20 cellular contexts compared by ENCODE assay signal in the genomic region with DNA sequence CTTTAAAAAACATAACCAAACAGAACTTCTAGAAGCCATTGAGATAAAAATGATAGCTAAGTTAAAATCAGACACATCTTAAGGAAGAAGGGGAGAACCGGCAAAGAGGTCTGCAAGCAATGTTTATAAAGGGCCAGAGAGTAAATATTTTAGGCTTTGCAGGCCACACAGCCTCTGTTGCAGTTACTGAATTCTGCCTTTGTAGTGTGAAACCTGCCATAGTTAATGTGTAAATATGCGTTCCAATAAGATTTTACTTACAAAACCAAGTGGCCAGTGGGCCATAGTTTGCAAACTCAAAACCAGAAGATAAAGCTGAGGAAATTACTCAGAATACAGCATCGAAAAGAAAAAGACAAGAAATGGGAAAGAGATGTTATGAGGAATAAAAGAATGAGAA. TPM values are rescaled to one million over a fixed set of nuclear protein-coding genes. Genes with fewer than 3 reads are reported as not detected.
DNase-seq lines count a peak whose midpoint lies in the region; ATAC-seq and TF ChIP-seq lines count a peak whose summit lies in the region.
"Had no signal": no experiment of that assay in that cellular context is flagged by ENCODE, and none has a peak within 500 bp of the region (broad histone marks: within the 10 kb centered on the region; RNA-seq: fewer than 3 reads in every experiment).

No MANE protein-coding gene starts in this region.

- BruUV-seq in OCI-LY7 (replicated peaks; lab: Mats Ljungman, UMichigan): no TSS peak

- H3K27me3 Mint-ChIP-seq in natural killer cell (ENCODE audit: low read depth in 2 of 2): no peaks in the 10 kb centered on the region
- H3K27me3 Mint-ChIP-seq in effector memory CD8-positive, alpha-beta T cell: no peaks in the 10 kb centered on the region
- H3K27me3 Mint-ChIP-seq: CD4-positive, alpha-beta memory T cell had no signal

- POLR2A ChIA-PET in OCI-LY7 (lab: Charles Lee): interaction anchor here (0.6 to 1.1 kb wide), 3 partner anchors 19 to 225 kb away, joined by 3 to 6 read pairs (median 5); no protein-coding TSS in a partner anchor

- peaks cover 7% of the 10 kb centered on the region for H3K36me3 Mint-ChIP-seq in natural killer cell
- no peaks in the 10 kb centered on the region for H3K36me3 Mint-ChIP-seq in effector memory CD8-positive, alpha-beta T cell (ENCODE audit: insufficient read depth)

- H3K79me2 ChIP-seq in OCI-LY7 (ENCODE audit: insufficient read depth, low read depth, low read length): no peaks in the 10 kb centered on the region

- H3K9me3 ChIP-seq in SJSA1 (replicated peaks) (no peaks in the 10 kb centered on the region), colonic mucosa (no peaks in the 10 kb centered on the region), OCI-LY7 (ENCODE audit: low read length) (no peaks in the 10 kb centered on the region)
- H3K9me3 ChIP-seq: Caco-2 had no signal

- intact Hi-C loops in colonic mucosa (cut with DNase I) (no loop called here), natural killer cell (cut with micrococcal nuclease) (loop anchor here (2.0 kb wide), 1 partner anchor 33 kb away; the partner anchor contains the start of gene CHM), OCI-LY7 (cut with micrococcal nuclease; ENCODE audit: unreplicated experiment) (no loop called here)

- no peaks in the 10 kb centered on the region for H3K27me3 ChIP-seq in SJSA1 (replicated peaks)
- no peaks in the 10 kb centered on the region for H3K27me3 ChIP-seq in colonic mucosa

- no peaks in the 10 kb centered on the region for H3K9me2 ChIP-seq in OCI-LY7 (ENCODE audit: insufficient read depth, low read length)

- ATAC-seq in natural killer cell: no peak
- ATAC-seq in effector memory CD8-positive, alpha-beta T cell (replicated peaks): no peak
- ATAC-seq: PC-3 had no signal

- TF ChIP-seq CTCF in colonic mucosa (IDR thresholded peaks at IDR 0.05) (no peak), natural killer cell (IDR thresholded peaks at IDR 0.05) (no peak), OCI-LY7 (conservative IDR thresholded peaks at IDR 0.05; ENCODE audit: low read length) (no peak)

- H3K9ac ChIP-seq in colonic mucosa (ENCODE audit: low read depth in 2 of 2, low read length in 2 of 2): no peak overlapping the region
- H3K9ac ChIP-seq: BLaER1, GM23248 had no signal

- peak overlapping the region; percentile 84 to 89 for H3K27ac Mint-ChIP-seq in natural killer cell
- H3K27ac Mint-ChIP-seq in effector memory CD8-positive, alpha-beta T cell: peak overlapping the region in 1 of 2 donors; percentile 93

- no peaks in the 10 kb centered on the region for H3K9me3 Mint-ChIP-seq in natural killer cell
- no peaks in the 10 kb centered on the region for H3K9me3 Mint-ChIP-seq in effector memory CD8-positive, alpha-beta T cell

- H3K27ac ChIP-seq in SJSA1 (peak overlapping the region; percentile 58), colonic mucosa (peak overlapping the region; percentile 10), OCI-LY7 (ENCODE audit: low read depth, low read length, poor library complexity, severe bottlenecking) (no peak overlapping the region)
- H3K27ac ChIP-seq: BLaER1, GM23248 had no signal

- H3K36me3 ChIP-seq in SJSA1: 0 out of 2 replicates have a peak, but pooled peaks cover 2% of the 10 kb centered on the region
- H3K36me3 ChIP-seq in colonic mucosa: no peaks in the 10 kb centered on the region
- no peaks in the 10 kb centered on the region for H3K36me3 ChIP-seq in OCI-LY7 (ENCODE audit: insufficient read depth, low read length)

- DNase-seq in SJSA1 (ENCODE audit: low read depth in 1 of 2, low spot score in 2 of 2) (peak in 1 of 2 experiments; percentile 24), colonic mucosa (no peak), natural killer cell (no peak), NCI-H526 (lab: John Stamatoyannopoulos, UW) (no peak), activated gamma-delta T cell (lab: John Stamatoyannopoulos, UW) (no peak), OCI-LY7 (ENCODE audit: low spot score) (no peak)
- DNase-seq in effector memory CD8-positive, alpha-beta T cell: no peak
- DNase-seq: Caco-2; CD4-positive, alpha-beta memory T cell; DND-41; GM23248; HCEC 1CT; Karpas-422; MV-4-11; NCI-H1694; NCI-H2171; NCI-H526 treated with DMSO at 0.1 percent for 48 hours; PC-3; Right ventricle myocardium superior had no signal

- no peak overlapping the region for H3K4me3 ChIP-seq in SJSA1
- H3K4me3 ChIP-seq in colonic mucosa: no peak overlapping the region
- no peak overlapping the region for H3K4me3 ChIP-seq in OCI-LY7 (ENCODE audit: low read depth, low read length, poor library complexity, severe bottlenecking)
- H3K4me3 ChIP-seq: BLaER1, GM23248 had no signal

- CTCF ChIA-PET in OCI-LY7 (lab: Charles Lee; ENCODE audit: unreplicated experiment): no interaction called here

- H3K4me1 Mint-ChIP-seq in natural killer cell: peaks cover 42 to 45% of the 10 kb centered on the region in 2 donors
- H3K4me1 Mint-ChIP-seq in effector memory CD8-positive, alpha-beta T cell (ENCODE audit: low read depth in 2 of 2): peaks cover 18 to 34% of the 10 kb centered on the region in 2 donors

- H3K4me2 ChIP-seq in OCI-LY7 (ENCODE audit: low read length): no peak overlapping the region
- H3K4me2 ChIP-seq: BLaER1 had no signal

- H3K4me3 Mint-ChIP-seq in natural killer cell: peak overlapping the region; percentile 71
- H3K4me3 Mint-ChIP-seq in effector memory CD8-positive, alpha-beta T cell: peak overlapping the region in 1 of 2 donors; percentile 52
- H3K4me3 Mint-ChIP-seq: CD4-positive, alpha-beta memory T cell had no signal

- H2AFZ ChIP-seq in OCI-LY7 (ENCODE audit: low read length): no peak overlapping the region
- H2AFZ ChIP-seq: GM23248 had no signal

- peaks cover 27% of the 10 kb centered on the region for H3K4me1 ChIP-seq in SJSA1 (replicated peaks)
- H3K4me1 ChIP-seq in colonic mucosa: no peaks in the 10 kb centered on the region
- no peaks in the 10 kb centered on the region for H3K4me1 ChIP-seq in OCI-LY7 (ENCODE audit: insufficient read depth, low read length, poor library complexity, severe bottlenecking)
- H3K4me1 ChIP-seq: BLaER1 had no signal

- no peaks in the 10 kb centered on the region for H4K20me1 ChIP-seq in OCI-LY7 (ENCODE audit: insufficient read depth, low read length)

RNA-seq across cellular contexts. Expression of gene CHM, which starts 33.6 kb away (rescaled TPM):
- total RNA-seq in SJSA1 (2014; rRNA removed; shearing (Covaris generic)): 21.1 and 27.0 TPM in 2 replicates
- total RNA-seq in colonic mucosa: 10 to 100 TPM; 16.7 to 16.8 TPM
- 10 to 100 TPM; 11.8 to 20.2 (median 16.5) TPM for total RNA-seq in natural killer cell
- 4.1 and 4.8 TPM in 2 replicates for total RNA-seq in OCI-LY7 (2014; rRNA removed; shearing (Covaris generic))
- total RNA-seq in OCI-LY7 (2022): 13.4 and 15.7 TPM in 2 replicates
